In genomic region chr15:77991029-77991406, GRCh38 we compare ENCODE assay signal across 14 cellular contexts.
DNase-seq lines count a peak whose midpoint lies in the region; ATAC-seq and TF ChIP-seq lines count a peak whose summit lies in the region.
"Had no signal": no experiment of that assay in that cellular context is flagged by ENCODE, and none has a peak within 500 bp of the region (broad histone marks: within the 10 kb centered on the region; RNA-seq: fewer than 3 reads in every experiment).

No MANE protein-coding gene starts in this region.

- no peak overlapping the region for H2AK5ac ChIP-seq in trophoblast cell (ENCODE audit: low read length)

- H2BK120ac ChIP-seq in trophoblast cell (ENCODE audit: insufficient read depth, low read length, poor library complexity): no peak overlapping the region

- no peak for ATAC-seq in Right ventricle myocardium superior (ENCODE audit: poor library complexity)
- ATAC-seq in left ventricle myocardium superior: no peak
- ATAC-seq in HG02938 (IDR thresholded peaks at IDR 0.05; ENCODE audit: unreplicated experiment): no peak
- ATAC-seq in HG03175 (IDR thresholded peaks at IDR 0.05; ENCODE audit: unreplicated experiment): no peak
- no peak for ATAC-seq in GM19467 (IDR thresholded peaks at IDR 0.05; ENCODE audit: unreplicated experiment)
- ATAC-seq: A549, foreskin keratinocyte, PC-3 had no signal

- H2BK5ac ChIP-seq in trophoblast cell (ENCODE audit: low read depth, low read length, poor library complexity): no peak overlapping the region

- no peak overlapping the region for H3K23ac ChIP-seq in trophoblast cell (ENCODE audit: low read length)

- DNase-seq in Right ventricle myocardium superior (peak; percentile 29), left ventricle myocardium superior (no peak), trophoblast cell (no peak), vagina (ENCODE audit: extremely low spot score in 2 of 2) (no peak)
- DNase-seq: effector CD4-positive, alpha-beta T cell; NCI-H1417 treated with DMSO at 0.1 percent for 48 hours; NCI-H446 treated with DMSO at 0.1 percent for 48 hours; PC-3 had no signal

- H3K27me3 ChIP-seq in trophoblast cell (ENCODE audit: insufficient read depth, low read length): no peaks in the 10 kb centered on the region
- no peaks in the 10 kb centered on the region for H3K27me3 ChIP-seq in vagina
- H3K27me3 ChIP-seq: foreskin keratinocyte had no signal

- no peak overlapping the region for H4K8ac ChIP-seq in trophoblast cell (ENCODE audit: low read depth, low read length)

- H3K9me3 ChIP-seq in trophoblast cell (ENCODE audit: insufficient read depth, low read depth, low read length) (no peaks in the 10 kb centered on the region), vagina (no peaks in the 10 kb centered on the region)
- H3K9me3 ChIP-seq: A549 had no signal

- H3K4ac ChIP-seq in trophoblast cell (ENCODE audit: low read depth, low read length): no peak overlapping the region

- H3K9ac ChIP-seq in trophoblast cell (ENCODE audit: low read length): no peak overlapping the region

- H3K4me3 ChIP-seq in trophoblast cell (ENCODE audit: low read depth, low read length) (no peak overlapping the region), vagina (no peak overlapping the region)
- H3K4me3 ChIP-seq: A549 had no signal

- no peaks in the 10 kb centered on the region for H3K79me2 ChIP-seq in trophoblast cell (ENCODE audit: control insufficient read depth, insufficient read depth, low read length, poor library complexity)

- H3K14ac ChIP-seq in trophoblast cell (ENCODE audit: low read length): no peak overlapping the region

- H3K36me3 ChIP-seq in trophoblast cell (ENCODE audit: control insufficient read depth in 1 of 2, insufficient read depth in 2 of 2, low read length in 2 of 2): no peaks in the 10 kb centered on the region
- H3K36me3 ChIP-seq in vagina: no peaks in the 10 kb centered on the region

- no peak overlapping the region for H2BK12ac ChIP-seq in trophoblast cell (ENCODE audit: low read length)

- peaks cover 19 to 23% of the 10 kb centered on the region in 2 experiments for H3K4me1 ChIP-seq in trophoblast cell (ENCODE audit: control insufficient read depth in 1 of 2, insufficient read depth in 2 of 2, low read length in 2 of 2)
- H3K4me1 ChIP-seq in vagina: peaks cover 69% of the 10 kb centered on the region

- no peak overlapping the region for H4K12ac ChIP-seq in trophoblast cell (ENCODE audit: low read depth, low read length)

- WGBS in trophoblast cell (ENCODE audit: extremely low coverage, insufficient coverage, insufficient read length): no CpG with 5 or more reads among the region's 12 CpGs

- TF ChIP-seq CTCF in vagina (IDR thresholded peaks at IDR 0.05): no peak

- no peak overlapping the region for H2AFZ ChIP-seq in trophoblast cell (ENCODE audit: insufficient read depth, low read length, poor library complexity)

- peak overlapping the region; percentile 10 for H3K27ac ChIP-seq in cingulate gyrus (ENCODE audit: low read depth, low read length)
- H3K27ac ChIP-seq in trophoblast cell (ENCODE audit: low read depth, low read length): no peak overlapping the region
- H3K27ac ChIP-seq in vagina: peak overlapping the region; percentile 77
- H3K27ac ChIP-seq: foreskin keratinocyte had no signal

- no peak overlapping the region for H3K4me2 ChIP-seq in trophoblast cell (ENCODE audit: low read length)
- H3K4me2 ChIP-seq: A549 had no signal

- H3K79me1 ChIP-seq in trophoblast cell (ENCODE audit: low read length): peaks cover 13% of the 10 kb centered on the region

- peak overlapping the region; percentile 19 for H4K91ac ChIP-seq in trophoblast cell (ENCODE audit: low read depth, low read length)

- intact Hi-C loops in Right ventricle myocardium superior (cut with DNase I) (no loop called here), left ventricle myocardium superior (cut with micrococcal nuclease) (no loop called here), vagina (cut with DNase I) (no loop called here)

- no peak overlapping the region for H3K18ac ChIP-seq in trophoblast cell (ENCODE audit: low read length)

- no peak for TF ChIP-seq POLR2A in vagina (IDR thresholded peaks at IDR 0.05)
